ENCODE assay signal across 18 cellular contexts in the genomic region with DNA sequence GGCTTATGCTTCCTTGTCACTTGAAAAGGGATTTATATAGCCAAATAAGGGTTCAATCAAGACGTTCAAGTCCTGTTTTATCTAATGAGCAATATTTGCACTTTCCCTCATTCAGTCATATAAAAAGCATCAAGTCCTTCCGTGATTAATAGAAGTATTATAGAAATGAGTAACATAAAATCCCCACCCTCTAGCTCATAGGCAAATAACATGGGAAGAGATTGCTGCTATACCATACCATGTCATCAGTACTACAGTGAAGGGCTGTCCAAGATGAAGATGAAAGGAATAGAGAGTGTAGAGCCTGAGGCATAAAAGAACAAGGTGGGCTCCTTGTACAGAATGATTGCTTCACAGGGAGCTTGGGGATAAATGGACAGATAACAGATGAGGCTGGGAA.
"Had no signal": no experiment of that assay in that cellular context is flagged by ENCODE, and none has a peak within 500 bp of the region (broad histone marks: within the 10 kb centered on the region; RNA-seq: fewer than 3 reads in every experiment).

No MANE protein-coding gene starts in this region.

- DNase-seq: colonic mucosa; dermis blood vessel endothelial cell; erythroblast; foreskin melanocyte; head of caudate nucleus; hippocampal formation; left colon; naive thymus-derived CD4-positive, alpha-beta T cell; nephron progenitor cell; psoas muscle; retina; right lobe of liver; stimulated activated CD4-positive, alpha-beta T cell treated with anti-CD3 and anti-CD28 coated beads, Interleukin-4, amount 100 ng/mL, for 1 hour; stimulated activated CD8-positive, alpha-beta memory T cell treated with anti-CD3 and anti-CD28 coated beads, Interleukin-4, amount 100 ng/mL, for 48 hours; stomach; substantia nigra; transverse colon had no signal

- ATAC-seq: left colon; naive thymus-derived CD4-positive, alpha-beta T cell; psoas muscle; right lobe of liver; stimulated activated memory B cell treated with anti-CD40 and anti-IgM and Interleukin-4, amounts not matched to agents 10 μg/mL and 1 μg/mL and 100 μg/mL, for 72 hours had no signal

- H3K4me1 Mint-ChIP-seq: naive thymus-derived CD4-positive, alpha-beta T cell; nephron progenitor cell; stimulated activated memory B cell treated with anti-CD40 and anti-IgM and Interleukin-4, amounts not matched to agents 10 μg/mL and 1 μg/mL and 100 μg/mL, for 72 hours had no signal

- H3K27ac Mint-ChIP-seq: naive thymus-derived CD4-positive, alpha-beta T cell; nephron progenitor cell; stimulated activated memory B cell treated with anti-CD40 and anti-IgM and Interleukin-4, amounts not matched to agents 10 μg/mL and 1 μg/mL and 100 μg/mL, for 72 hours had no signal

- H3K27me3 Mint-ChIP-seq: stimulated activated memory B cell treated with anti-CD40 and anti-IgM and Interleukin-4, amounts not matched to agents 10 μg/mL and 1 μg/mL and 100 μg/mL, for 72 hours had no signal

- H3K4me3 Mint-ChIP-seq: naive thymus-derived CD4-positive, alpha-beta T cell; nephron progenitor cell; stimulated activated memory B cell treated with anti-CD40 and anti-IgM and Interleukin-4, amounts not matched to agents 10 μg/mL and 1 μg/mL and 100 μg/mL, for 72 hours had no signal

- H3K36me3 Mint-ChIP-seq: naive thymus-derived CD4-positive, alpha-beta T cell; stimulated activated memory B cell treated with anti-CD40 and anti-IgM and Interleukin-4, amounts not matched to agents 10 μg/mL and 1 μg/mL and 100 μg/mL, for 72 hours had no signal
